ENCODE assay signal across 8 cellular contexts in the genomic region with DNA sequence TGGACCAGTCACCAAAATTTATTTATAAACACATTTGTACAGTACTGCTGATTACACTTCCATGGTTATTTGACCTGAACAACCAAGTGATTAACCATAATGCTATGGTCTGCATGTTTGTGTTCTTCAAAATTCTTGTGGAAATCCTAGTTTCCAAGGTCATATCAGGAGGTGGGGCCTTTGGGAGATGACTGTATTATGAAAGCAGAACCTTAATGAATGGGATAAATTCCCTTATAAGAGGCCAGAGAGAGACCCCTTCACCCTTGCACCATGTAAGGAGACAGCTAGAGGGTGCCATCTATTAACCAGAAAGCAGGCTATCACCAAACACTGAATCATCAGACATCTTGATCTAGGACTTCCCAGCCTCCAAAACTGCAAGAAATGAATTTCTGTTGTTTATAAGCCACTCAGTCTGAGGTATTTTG. TPM values are rescaled to one million over a fixed set of nuclear protein-coding genes. Genes with fewer than 3 reads are reported as not detected.
DNase-seq lines count a peak whose midpoint lies in the region; ATAC-seq and TF ChIP-seq lines count a peak whose summit lies in the region.

No MANE protein-coding gene starts in this region.

- H2AFZ ChIP-seq in fibroblast of lung (ENCODE audit: low read length), result no peak overlapping the region
- H2AFZ ChIP-seq in smooth muscle cell (ENCODE audit: low read depth), result no peak overlapping the region

- H3K4me1 ChIP-seq in HAP-1, result peaks cover 27% of the 10 kb centered on the region
- H3K4me1 ChIP-seq in fibroblast of lung (ENCODE audit: control insufficient read depth, extremely low read depth, insufficient read depth, low read length), result peaks cover 15% of the 10 kb centered on the region
- peaks cover 9% of the 10 kb centered on the region for H3K4me1 ChIP-seq in smooth muscle cell (ENCODE audit: low read depth)
- H3K4me1 ChIP-seq in effector memory CD4-positive, alpha-beta T cell (ENCODE audit: control insufficient read depth, insufficient read depth, low read length, poor library complexity, severe bottlenecking), result peaks cover 22% of the 10 kb centered on the region

- in situ Hi-C loops in HAP-1 (cut with MboI; ENCODE audit: low sequenced_read_pairs), result no loop called here

- H3K36me3 ChIP-seq in HAP-1 (replicated peaks), result peaks cover 3% of the 10 kb centered on the region
- H3K36me3 ChIP-seq in fibroblast of lung (ENCODE audit: control insufficient read depth, insufficient read depth, low read length), result no peaks in the 10 kb centered on the region
- no peaks in the 10 kb centered on the region for H3K36me3 ChIP-seq in smooth muscle cell (ENCODE audit: low read depth)
- H3K36me3 ChIP-seq in effector memory CD4-positive, alpha-beta T cell (ENCODE audit: control insufficient read depth, insufficient read depth, low read length), result no peaks in the 10 kb centered on the region

- TF ChIP-seq CTCF in fibroblast of lung (conservative IDR thresholded peaks at IDR 0.05 in 1 of 2, IDR thresholded peaks at IDR 0.05 in 1 of 2; ENCODE audit: low read depth in 1 of 2, low read length in 2 of 2) (peak in 1 of 2 donors; percentile 32), smooth muscle cell (IDR thresholded peaks at IDR 0.05; ENCODE audit: borderline replicate concordance, insufficient read depth, poor library complexity, severe bottlenecking) (no peak)

- H3K9ac ChIP-seq in fibroblast of lung (ENCODE audit: insufficient read depth, low read length) (no peak overlapping the region), smooth muscle cell (ENCODE audit: low read depth) (no peak overlapping the region)

- peaks cover 3% of the 10 kb centered on the region for H3K9me3 ChIP-seq in HAP-1
- no peaks in the 10 kb centered on the region for H3K9me3 ChIP-seq in fibroblast of lung (ENCODE audit: control insufficient read depth, insufficient read depth, low read depth, low read length)
- no peaks in the 10 kb centered on the region for H3K9me3 ChIP-seq in smooth muscle cell (replicated peaks; ENCODE audit: low read depth)
- H3K9me3 ChIP-seq in effector memory CD4-positive, alpha-beta T cell (ENCODE audit: control insufficient read depth, low read length), result no peaks in the 10 kb centered on the region

- peaks cover 9% of the 10 kb centered on the region for H3F3A ChIP-seq in smooth muscle cell (ENCODE audit: low read depth)

- no peak overlapping the region for H3K4me3 ChIP-seq in HAP-1
- H3K4me3 ChIP-seq in fibroblast of lung (replicated peaks in 1 of 4; ENCODE audit: control extremely low read depth in 1 of 4, insufficient read depth in 1 of 4, low read depth in 3 of 4, low read length in 4 of 4), result no peak overlapping the region
- H3K4me3 ChIP-seq in smooth muscle cell, result peak overlapping the region; percentile 98
- H3K4me3 ChIP-seq in effector memory CD4-positive, alpha-beta T cell (ENCODE audit: insufficient read depth, low read depth, low read length, poor library complexity, severe bottlenecking), result no peak overlapping the region

- H4K20me1 ChIP-seq in fibroblast of lung (ENCODE audit: control insufficient read depth, extremely low read depth, insufficient read depth, low read length) (no peaks in the 10 kb centered on the region), smooth muscle cell (ENCODE audit: low read depth) (no peaks in the 10 kb centered on the region)

- H3K27me3 ChIP-seq in HAP-1 (ENCODE audit: low read depth) (no peaks in the 10 kb centered on the region), fibroblast of lung (ENCODE audit: control insufficient read depth, insufficient read depth, low read length) (no peaks in the 10 kb centered on the region), smooth muscle cell (ENCODE audit: low read depth) (no peaks in the 10 kb centered on the region)
- H3K27me3 ChIP-seq in effector memory CD4-positive, alpha-beta T cell (replicated peaks; ENCODE audit: control insufficient read depth, insufficient read depth, low read length, poor library complexity, severe bottlenecking), result no peaks in the 10 kb centered on the region

- DNase-seq in DMS79 treated with DMSO at 0.1 percent for 48 hours (lab: John Stamatoyannopoulos, UW) (peak; percentile 14), DMS79 (lab: John Stamatoyannopoulos, UW) (no peak), HAP-1 (ENCODE audit: low spot score in 2 of 2) (peak; percentile 52 to 78), fibroblast of lung (ENCODE audit: low read depth in 2 of 2) (peak; percentile 47 to 59), smooth muscle cell (lab: John Stamatoyannopoulos, UW; ENCODE audit: unreplicated experiment) (no peak)
- no peak for DNase-seq in effector memory CD4-positive, alpha-beta T cell

- H3K27ac ChIP-seq in fibroblast of lung (ENCODE audit: insufficient read depth, low read length) (peak overlapping the region; percentile 29), smooth muscle cell (ENCODE audit: low read depth) (peak overlapping the region; percentile 39)
- H3K27ac ChIP-seq in effector memory CD4-positive, alpha-beta T cell (ENCODE audit: insufficient read depth, low read length, poor library complexity, severe bottlenecking), result no peak overlapping the region

- H3K4me2 ChIP-seq in fibroblast of lung (ENCODE audit: extremely low read depth, insufficient read depth, low read length), result peak overlapping the region; percentile 99
- H3K4me2 ChIP-seq in smooth muscle cell, result peak overlapping the region; percentile 96

- H3K79me2 ChIP-seq in fibroblast of lung (ENCODE audit: control insufficient read depth, insufficient read depth, low read length), result peaks cover 4% of the 10 kb centered on the region
- peaks cover 9% of the 10 kb centered on the region for H3K79me2 ChIP-seq in smooth muscle cell (ENCODE audit: low read depth)

- ATAC-seq in SK-N-SH treated with all-trans-retinoic acid at 6 μM for 48 hours (peak; percentile 28), GM19035 (IDR thresholded peaks at IDR 0.05; ENCODE audit: unreplicated experiment) (no peak)

TF ChIP-seq in SK-N-SH treated with all-trans-retinoic acid at 6 μM for 48 hours, 23 proteins besides CTCF, POLR2A, EP300 and RAD21:
- TF ChIP-seq, protein P1, sequence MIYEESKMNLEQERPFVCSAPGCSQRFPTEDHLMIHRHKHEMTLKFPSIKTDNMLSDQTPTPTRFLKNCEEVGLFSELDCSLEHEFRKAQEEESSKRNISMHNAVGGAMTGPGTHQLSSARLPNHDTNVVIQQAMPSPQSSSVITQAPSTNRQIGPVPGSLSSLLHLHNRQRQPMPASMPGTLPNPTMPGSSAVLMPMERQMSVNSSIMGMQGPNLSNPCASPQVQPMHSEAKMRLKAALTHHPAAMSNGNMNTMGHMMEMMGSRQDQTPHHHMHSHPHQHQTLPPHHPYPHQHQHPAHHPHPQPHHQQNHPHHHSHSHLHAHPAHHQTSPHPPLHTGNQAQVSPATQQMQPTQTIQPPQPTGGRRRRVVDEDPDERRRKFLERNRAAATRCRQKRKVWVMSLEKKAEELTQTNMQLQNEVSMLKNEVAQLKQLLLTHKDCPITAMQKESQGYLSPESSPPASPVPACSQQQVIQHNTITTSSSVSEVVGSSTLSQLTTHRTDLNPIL (CRISPR knock-in tag; IDR thresholded peaks at IDR 0.05; ENCODE audit: low read depth), result no peak
- no peak for TF ChIP-seq ESRRG (CRISPR knock-in tag; IDR thresholded peaks at IDR 0.05)
- TF ChIP-seq OSR1 (CRISPR knock-in tag; IDR thresholded peaks at IDR 0.05), result no peak
- no peak for TF ChIP-seq BACH2 (CRISPR knock-in tag; IDR thresholded peaks at IDR 0.05; ENCODE audit: borderline replicate concordance)
- no peak for TF ChIP-seq ZC3H10 (CRISPR knock-in tag; IDR thresholded peaks at IDR 0.05)

RNA-seq across cellular contexts. Expression of gene SCAPER, which starts 1.9 kb away (rescaled TPM):
- total RNA-seq in fibroblast of lung (5.6 and 9.1 TPM in 2 replicates), smooth muscle cell (34.3 and 36.3 TPM in 2 replicates)
- polyA plus RNA-seq in fibroblast of lung (1.7 and 2.3 TPM in 2 replicates), smooth muscle cell (6.6 and 13.2 TPM in 2 replicates)
- polyA plus RNA-seq in fibroblast of lung (2012), result 3.3 and 5.3 TPM in 2 replicates
- 0.82 and 1.4 TPM in 2 replicates for polyA minus RNA-seq in fibroblast of lung (ENCODE audit: low replicate concordance)

RNA-seq across cellular contexts. Expression of gene RCN2, which starts 28.3 kb away (rescaled TPM):
- total RNA-seq in fibroblast of lung (36.0 and 46.6 TPM in 2 replicates), smooth muscle cell (200 and 230 TPM in 2 replicates)
- polyA plus RNA-seq in fibroblast of lung (89.6 and 106 TPM in 2 replicates), smooth muscle cell (146 and 190 TPM in 2 replicates)
- polyA plus RNA-seq in fibroblast of lung (2012), result 55.0 and 58.7 TPM in 2 replicates
- polyA minus RNA-seq in fibroblast of lung (ENCODE audit: low replicate concordance), result 0.56 and 2.2 TPM in 2 replicates

Comparison
In these comparisons a context has a peak if more than half of its experiments do, and no peak if none do; other contexts are left out.
1. DNase-seq: peak in DMS79 treated with DMSO at 0.1 percent for 48 hours (single experiment), HAP-1 (2 of 2) and fibroblast of lung (2 of 2); none in DMS79 (single experiment), smooth muscle cell (single experiment) and effector memory CD4-positive, alpha-beta T cell (0 of 3).